In the genomic region with DNA sequence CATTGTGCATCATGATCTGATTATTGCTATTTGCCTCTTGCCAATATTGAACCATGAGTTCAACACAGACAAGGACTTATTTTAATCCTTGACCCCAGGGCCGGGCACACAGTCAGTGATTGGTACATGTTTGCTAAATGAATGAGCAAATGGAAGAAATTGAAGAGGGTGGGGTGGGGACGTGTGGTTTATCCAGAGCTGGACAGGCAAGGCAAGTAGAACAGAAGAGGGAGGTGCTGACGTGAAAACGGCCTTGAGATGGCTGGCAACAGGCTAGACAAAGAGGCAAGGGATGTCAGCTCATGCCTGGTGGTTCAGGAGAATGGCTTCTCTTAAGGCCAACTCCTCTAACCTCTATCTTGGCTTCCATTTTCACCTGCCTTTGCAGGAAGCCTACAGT, we compare ENCODE assay signal across 3 cellular contexts. TPM values are rescaled to one million over a fixed set of nuclear protein-coding genes. Genes with fewer than 3 reads are reported as not detected.
"Had no signal": no experiment of that assay in that cellular context is flagged by ENCODE, and none has a peak within 500 bp of the region (broad histone marks: within the 10 kb centered on the region; RNA-seq: fewer than 3 reads in every experiment).

No MANE protein-coding gene starts in this region.

RNA-seq across cellular contexts. Expression of gene SOWAHD, which starts 50.1 kb away (rescaled TPM):
- total RNA-seq: thoracic aorta, thyroid gland, vagina had no signal
